ENCODE assay signal across 9 cellular contexts in the genomic region with DNA sequence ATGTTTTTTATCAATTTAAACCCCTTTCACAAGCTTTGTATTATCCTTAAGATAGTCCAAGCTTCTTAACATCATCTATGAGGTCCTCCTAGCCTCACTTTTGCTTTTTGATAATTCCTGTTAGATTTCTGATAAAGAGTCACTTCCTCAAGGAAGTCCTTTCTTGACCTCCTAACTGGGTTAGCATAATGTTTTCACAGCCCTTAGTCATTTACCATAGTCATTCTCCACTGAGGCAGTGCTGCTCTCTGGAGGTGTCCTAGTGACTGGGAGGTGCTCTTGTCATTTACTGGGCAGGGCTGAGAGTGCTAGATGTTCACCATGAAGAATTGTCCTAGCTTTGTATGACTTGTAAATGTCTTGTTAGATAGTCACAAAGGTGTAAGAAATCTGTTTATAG. TPM values are rescaled to one million over a fixed set of nuclear protein-coding genes. Genes with fewer than 3 reads are reported as not detected.
DNase-seq lines count a peak whose midpoint lies in the region; ATAC-seq and TF ChIP-seq lines count a peak whose summit lies in the region.
"Had no signal": no experiment of that assay in that cellular context is flagged by ENCODE, and none has a peak within 500 bp of the region (broad histone marks: within the 10 kb centered on the region; RNA-seq: fewer than 3 reads in every experiment).

No MANE protein-coding gene starts in this region.

- H3K4me3 Mint-ChIP-seq in brain, result peak overlapping the region in 4 of 5 experiments; percentile 4 to 55 (median 12)

- H3K36me3 ChIP-seq in mucosa of descending colon (ENCODE audit: low read depth), result no peaks in the 10 kb centered on the region
- H3K36me3 ChIP-seq: sigmoid colon had no signal

- no peaks in the 10 kb centered on the region for H3K27me3 Mint-ChIP-seq in brain

- peaks cover 8% of the 10 kb centered on the region for H3K4me1 ChIP-seq in mucosa of descending colon (ENCODE audit: low read depth)

- TF ChIP-seq CTCF in brain (conservative IDR thresholded peaks at IDR 0.05) (no peak), mucosa of descending colon (IDR thresholded peaks at IDR 0.05) (no peak), lower leg skin (IDR thresholded peaks at IDR 0.05) (no peak)

- H3K4me3 ChIP-seq in mucosa of descending colon, result no peak overlapping the region
- H3K4me3 ChIP-seq in lower leg skin (ENCODE audit: low read depth, poor library complexity, severe bottlenecking), result no peak overlapping the region
- H3K4me3 ChIP-seq: sigmoid colon had no signal

- DNase-seq in DMS53 treated with DMSO at 0.1 percent for 48 hours (lab: John Stamatoyannopoulos, UW; ENCODE audit: unreplicated experiment) (peak; percentile 8), LoVo (ENCODE audit: low spot score) (peak; percentile 47), mucosa of descending colon (peak in 1 of 3 donors; percentile 20), lower leg skin (ENCODE audit: low spot score in 2 of 2) (no peak), caudate nucleus (lab: John Stamatoyannopoulos, UW) (no peak)
- DNase-seq: sigmoid colon had no signal

- peaks cover 99% of the 10 kb centered on the region for H3K4me1 Mint-ChIP-seq in brain

- no peak overlapping the region for H3K27ac ChIP-seq in caudate nucleus (ENCODE audit: low read depth, low read length)

- peak overlapping the region in 2 of 5 experiments; percentile 60 to 85 for H3K27ac Mint-ChIP-seq in brain

- TF ChIP-seq POLR2A in lower leg skin (IDR thresholded peaks at IDR 0.05), result no peak

- no peaks in the 10 kb centered on the region for H3K9me3 Mint-ChIP-seq in brain

- ATAC-seq in mucosa of descending colon (peak; percentile 95), HG02798 (IDR thresholded peaks at IDR 0.05; ENCODE audit: poor library complexity, unreplicated experiment) (no peak), HG03469 (IDR thresholded peaks at IDR 0.05; ENCODE audit: unreplicated experiment) (no peak)

- no peaks in the 10 kb centered on the region for H3K9me3 ChIP-seq in mucosa of descending colon
- H3K9me3 ChIP-seq: sigmoid colon had no signal

- intact Hi-C loops in mucosa of descending colon (cut with DNase I, micrococcal nuclease) (no loop called here), lower leg skin (cut with DNase I; ENCODE audit: low total_unique reads) (no loop called here)

- peaks cover 28% of the 10 kb centered on the region for H3K36me3 Mint-ChIP-seq in brain

RNA-seq across cellular contexts. Expression of gene TNPO1, which starts 26.4 kb away (rescaled TPM):
- polyA plus RNA-seq in brain (ENCODE audit: insufficient read depth, low read depth, low replicate concordance), result 29.6 TPM
- total RNA-seq in mucosa of descending colon, result 10 to 100 TPM; 69.4 to 95.1 (median 76.8) TPM
- 10 to 100 TPM; 55.5 to 83.4 (median 66.2) TPM for total RNA-seq in lower leg skin

Comparison
In these comparisons a context has a peak if more than half of its experiments do, and no peak if none do; other contexts are left out.
1. DNase-seq: peak in DMS53 treated with DMSO at 0.1 percent for 48 hours (single experiment) and LoVo (single experiment); none in lower leg skin (0 of 2) and caudate nucleus (0 of 61).